18 cellular contexts compared by ENCODE assay signal in genomic region chr15:56931674-56932507, GRCh38. TPM values are rescaled to one million over a fixed set of nuclear protein-coding genes. Genes with fewer than 3 reads are reported as not detected.
DNase-seq lines count a peak whose midpoint lies in the region; ATAC-seq and TF ChIP-seq lines count a peak whose summit lies in the region.
"Had no signal": no experiment of that assay in that cellular context is flagged by ENCODE, and none has a peak within 500 bp of the region (broad histone marks: within the 10 kb centered on the region; RNA-seq: fewer than 3 reads in every experiment).

No MANE protein-coding gene starts in this region.

- peaks cover 45% of the 10 kb centered on the region for H3K36me3 Mint-ChIP-seq in CD8-positive, alpha-beta T cell
- peaks cover 42% of the 10 kb centered on the region for H3K36me3 Mint-ChIP-seq in T-helper 2 cell treated with Interferon-gamma antibody and Interleukin-4, amounts not matched to agents 5 μg/mL and 100 μg/mL, for 36 hours (ENCODE audit: low read depth)

- peaks cover 79% of the 10 kb centered on the region for H3K4me1 Mint-ChIP-seq in CD8-positive, alpha-beta T cell (ENCODE audit: low read depth)
- H3K4me1 Mint-ChIP-seq in T-helper 2 cell treated with Interferon-gamma antibody and Interleukin-4, amounts not matched to agents 5 μg/mL and 100 μg/mL, for 36 hours (ENCODE audit: low read depth): peaks cover 40% of the 10 kb centered on the region

- intact Hi-C loops in CD8-positive, alpha-beta T cell (cut with DNase I, micrococcal nuclease): loop anchor here in 1 of 2 experiments (2.0 to 5.0 kb wide), 2 partner anchors 13 to 45 kb away; partner anchors contain the start of gene TCF12
- intact Hi-C loops in right lobe of liver (cut with DNase I): no loop called here

- POLR2A ChIA-PET in CD8-positive, alpha-beta T cell (lab: Charles Lee): interaction anchor here (1.6 to 2.1 kb wide), 2 partner anchors 11 to 12 kb away, joined by 5 to 6 read pairs; no protein-coding TSS in a partner anchor
- POLR2A ChIA-PET in HEK293 (lab: Yijun Ruan, JAX): interaction anchor here (0.6 kb wide), 1 partner anchor 31 kb away, joined by 4 read pairs; no protein-coding TSS in a partner anchor

- H3K4me3 Mint-ChIP-seq in CD8-positive, alpha-beta T cell: peak overlapping the region; percentile 17
- H3K4me3 Mint-ChIP-seq in T-helper 2 cell treated with Interferon-gamma antibody and Interleukin-4, amounts not matched to agents 5 μg/mL and 100 μg/mL, for 36 hours: peak overlapping the region; percentile 25
- H3K4me3 Mint-ChIP-seq: activated T-cell treated with anti-CD3 and anti-CD28 coated beads, Interleukin-2, amount 50 U/mL, for 72 hours had no signal

- H3K27me3 Mint-ChIP-seq in CD8-positive, alpha-beta T cell (ENCODE audit: low read depth): no peaks in the 10 kb centered on the region
- no peaks in the 10 kb centered on the region for H3K27me3 Mint-ChIP-seq in T-helper 2 cell treated with Interferon-gamma antibody and Interleukin-4, amounts not matched to agents 5 μg/mL and 100 μg/mL, for 36 hours (ENCODE audit: low read depth)

- no peaks in the 10 kb centered on the region for H3K36me3 ChIP-seq in CD8-positive, alpha-beta T cell (ENCODE audit: insufficient read depth, low read length)
- no peaks in the 10 kb centered on the region for H3K36me3 ChIP-seq in HEK293 (ENCODE audit: control insufficient read depth in 2 of 2, insufficient read depth in 1 of 2, low read length in 2 of 2)
- no peaks in the 10 kb centered on the region for H3K36me3 ChIP-seq in right lobe of liver
- H3K36me3 ChIP-seq in WERI-Rb-1: peaks cover 25% of the 10 kb centered on the region
- H3K36me3 ChIP-seq: thyroid gland had no signal

- peak; percentile 46 for ATAC-seq in CD8-positive, alpha-beta T cell
- peak; percentile 44 to 66 (median 54) for ATAC-seq in right lobe of liver
- ATAC-seq in HG02623 (IDR thresholded peaks at IDR 0.05; ENCODE audit: unreplicated experiment): no peak
- ATAC-seq: activated T-cell treated with anti-CD3 and anti-CD28 coated beads, Interleukin-2, amount 50 U/mL, for 72 hours had no signal

- no peaks in the 10 kb centered on the region for H3K9me3 ChIP-seq in CD8-positive, alpha-beta T cell (ENCODE audit: low read length)
- H3K9me3 ChIP-seq in HEK293 (ENCODE audit: control insufficient read depth, insufficient read depth, low read depth, low read length) (no peaks in the 10 kb centered on the region), right lobe of liver (no peaks in the 10 kb centered on the region), WERI-Rb-1 (ENCODE audit: severe bottlenecking) (peaks cover 7% of the 10 kb centered on the region)
- H3K9me3 ChIP-seq: SJSA1, thyroid gland had no signal

- no peaks in the 10 kb centered on the region for H3K27me3 ChIP-seq in CD8-positive, alpha-beta T cell (ENCODE audit: insufficient read depth, low read length)
- H3K27me3 ChIP-seq in right lobe of liver: no peaks in the 10 kb centered on the region
- no peaks in the 10 kb centered on the region for H3K27me3 ChIP-seq in WERI-Rb-1 (ENCODE audit: insufficient read depth, low read depth, severe bottlenecking)
- H3K27me3 ChIP-seq: SJSA1, thyroid gland had no signal

- CTCF ChIA-PET in CD8-positive, alpha-beta T cell (lab: Charles Lee): no interaction called here
- CTCF ChIA-PET in HEK293 (lab: Yijun Ruan, JAX): interaction anchor here (1.5 kb wide), 1 partner anchor 14 kb away, joined by 3 read pairs; the partner anchor contains the start of gene TCF12

- no peak for TF ChIP-seq POLR2A in right lobe of liver (IDR thresholded peaks at IDR 0.05)

- peaks cover 16% of the 10 kb centered on the region for H3K9me3 Mint-ChIP-seq in CD8-positive, alpha-beta T cell
- H3K9me3 Mint-ChIP-seq in T-helper 2 cell treated with Interferon-gamma antibody and Interleukin-4, amounts not matched to agents 5 μg/mL and 100 μg/mL, for 36 hours: no peaks in the 10 kb centered on the region

- 29% methylated on average over 1 of the region's 1 CpG for WGBS in right lobe of liver (ENCODE audit: insufficient coverage, low coverage, low lambda C conversion rate, missing lambda C conversion rate)

- H3K4me1 ChIP-seq in CD8-positive, alpha-beta T cell (ENCODE audit: insufficient read depth, low read length): peaks cover 22% of the 10 kb centered on the region
- H3K4me1 ChIP-seq in HEK293 (ENCODE audit: control insufficient read depth, insufficient read depth, low read length) (peaks cover 28% of the 10 kb centered on the region), right lobe of liver (peaks cover 0 to 22% (median 4%) of the 10 kb centered on the region in 4 donors)

- no peak for TF ChIP-seq CTCF in CD8-positive, alpha-beta T cell (IDR thresholded peaks at IDR 0.05)
- no peak for TF ChIP-seq CTCF in HEK293 (tag by site-specific recombination; IDR thresholded peaks at IDR 0.05)
- TF ChIP-seq CTCF in right lobe of liver (IDR thresholded peaks at IDR 0.05): no peak
- no peak for TF ChIP-seq CTCF in WERI-Rb-1 (IDR thresholded peaks at IDR 0.05; ENCODE audit: low read depth, low read length)

- peak overlapping the region; percentile 67 for H3K27ac Mint-ChIP-seq in CD8-positive, alpha-beta T cell
- H3K27ac Mint-ChIP-seq in T-helper 2 cell treated with Interferon-gamma antibody and Interleukin-4, amounts not matched to agents 5 μg/mL and 100 μg/mL, for 36 hours: peak overlapping the region; percentile 42
- H3K27ac Mint-ChIP-seq: activated T-cell treated with anti-CD3 and anti-CD28 coated beads, Interleukin-2, amount 50 U/mL, for 72 hours had no signal

- no peak for DNase-seq in CD8-positive, alpha-beta T cell
- DNase-seq in T-helper 2 cell treated with Interferon-gamma antibody and Interleukin-4, amounts not matched to agents 5 μg/mL and 100 μg/mL, for 36 hours (ENCODE audit: low spot score): no peak
- DNase-seq in right lobe of liver (no peak), NCI-H2081 (lab: John Stamatoyannopoulos, UW) (no peak), COLO829 (ENCODE audit: low spot score) (no peak), WERI-Rb-1 (no peak)
- DNase-seq: activated CD4-positive, alpha-beta T cell treated with anti-CD3 and anti-CD28 coated beads, Interleukin-2, amount 50 U/mL, for 48 hours; activated T-cell treated with anti-CD3 and anti-CD28 coated beads, Interleukin-2, amount 50 U/mL, for 72 hours; caudate nucleus; effector CD8-positive, alpha-beta T cell; Kasumi-1; NCI-H1436 treated with DMSO at 0.1 percent for 48 hours; NCI-H446 treated with DMSO at 0.1 percent for 48 hours; thyroid gland had no signal

- H3K27ac ChIP-seq in CD8-positive, alpha-beta T cell (ENCODE audit: low read depth, low read length): no peak overlapping the region
- H3K27ac ChIP-seq in HEK293 (ENCODE audit: extremely low read depth, low read depth, low read length) (no peak overlapping the region), right lobe of liver (no peak overlapping the region), WERI-Rb-1 (no peak overlapping the region)
- H3K27ac ChIP-seq: SJSA1, skin epidermis had no signal

- H3K4me3 ChIP-seq in CD8-positive, alpha-beta T cell (ENCODE audit: low read depth, low read length): no peak overlapping the region
- H3K4me3 ChIP-seq in HEK293 (ENCODE audit: low read depth, low read length): no peak overlapping the region
- H3K4me3 ChIP-seq in right lobe of liver: no peak overlapping the region
- no peak overlapping the region for H3K4me3 ChIP-seq in WERI-Rb-1 (ENCODE audit: low read depth, low read length)
- H3K4me3 ChIP-seq: SJSA1, skin epidermis, thyroid gland had no signal

TF ChIP-seq in HEK293, 187 proteins besides CTCF, POLR2A, EP300 and RAD21:
- TF ChIP-seq SCRT2 (tag by site-specific recombination; IDR thresholded peaks at IDR 0.05): peak; percentile 74
- no peak for TF ChIP-seq ZNF426 (tag by site-specific recombination; IDR thresholded peaks at IDR 0.05)
- no peak for TF ChIP-seq ZNF175 (tag by site-specific recombination; IDR thresholded peaks at IDR 0.05)
- 0 out of 2 replicates have a peak, but pooled peaks have one; percentile 40 for TF ChIP-seq SCRT1 (tag by site-specific recombination; IDR thresholded peaks at IDR 0.05; ENCODE audit: borderline replicate concordance)
- TF ChIP-seq IKZF3 (tag by site-specific recombination; IDR thresholded peaks at IDR 0.05): no peak; the same call in 1 of the 2 replicates
TF ChIP-seq in HEK293: peak in this region for 2.

RNA-seq across cellular contexts. Expression of gene TCF12, which starts 13.4 kb away (rescaled TPM):
- total RNA-seq in CD8-positive, alpha-beta T cell: 10 to 100 TPM; 45.0 to 47.2 TPM
- total RNA-seq in right lobe of liver: 10 to 100 TPM; 28.9 to 41.9 (median 35.3) TPM
